ENCODE assay signal across 9 cellular contexts in genomic region chr4:173231916-173232315, GRCh38.
DNase-seq lines count a peak whose midpoint lies in the region; ATAC-seq, FAIRE-seq and TF ChIP-seq lines count a peak whose summit lies in the region.
"Had no signal": no experiment of that assay in that cellular context is flagged by ENCODE, and none has a peak within 500 bp of the region (broad histone marks: within the 10 kb centered on the region; RNA-seq: fewer than 3 reads in every experiment).

No MANE protein-coding gene starts in this region.

- no peak for FAIRE-seq in urothelium cell line (lab: Jason Lieb, UNC)

- 19% methylated on average over 1 of the region's 1 CpG for WGBS in right cardiac atrium

- TF ChIP-seq POLR2A in HCT116 (IDR thresholded peaks at IDR 0.05; ENCODE audit: borderline replicate concordance, extremely low read depth, insufficient read depth, insufficient read length), result no peak

- H3K9ac ChIP-seq in HCT116 (ENCODE audit: low read length), result no peak overlapping the region

- CTCF ChIA-PET in HCT116 (lab: Charles Lee), result no interaction called here

- peak; percentile 64 for TF ChIP-seq RAD21 in HCT116 (IDR thresholded peaks at IDR 0.05; ENCODE audit: low read depth)

- no peak overlapping the region for H2AFZ ChIP-seq in HCT116 (ENCODE audit: low read depth, low read length, poor library complexity, severe bottlenecking)

- H3K79me2 ChIP-seq in HCT116 (ENCODE audit: insufficient read depth, low read length), result peaks cover 25% of the 10 kb centered on the region

- RAD21 ChIA-PET in HCT116 (lab: Charles Lee; ENCODE audit: low non-redundant PET in 1 of 2, low total read pairs in 2 of 2, uncharacterized antibody in 2 of 2, unreplicated experiment in 2 of 2), result no interaction called here

- peak; percentile 33 to 45 (median 35); a peak in 4 of 6 replicates for TF ChIP-seq CTCF in HCT116 (IDR thresholded peaks at IDR 0.05 in 2 of 3, conservative IDR thresholded peaks at IDR 0.05 in 1 of 3; ENCODE audit: borderline replicate concordance in 1 of 3, insufficient read depth in 1 of 3, low read depth in 2 of 3, low read length in 2 of 3)

- no peaks in the 10 kb centered on the region for H3K9me3 Mint-ChIP-seq in activated naive CD4-positive, alpha-beta T cell treated with anti-CD3 and anti-CD28 coated beads, Interleukin-2, amount 50 U/mL, for 72 hours

- no peak overlapping the region for H3K4me2 ChIP-seq in HCT116 (ENCODE audit: low read length)

- no peak overlapping the region for H3K27ac Mint-ChIP-seq in activated naive CD4-positive, alpha-beta T cell treated with anti-CD3 and anti-CD28 coated beads, Interleukin-2, amount 50 U/mL, for 72 hours
- H3K27ac Mint-ChIP-seq: activated naive CD8-positive, alpha-beta T cell had no signal

- H3K4me1 ChIP-seq in HCT116 (ENCODE audit: control insufficient read depth in 1 of 2, insufficient read depth in 2 of 2, low read length in 2 of 2) (no peaks in the 10 kb centered on the region; a peak in 1 of 4 replicates), right cardiac atrium (ENCODE audit: control insufficient read depth, insufficient read depth, low read length) (no peaks in the 10 kb centered on the region)

- intact Hi-C loops in HCT116 (cut with micrococcal nuclease) (no loop called here), right cardiac atrium (cut with DNase I) (no loop called here)

- no peaks in the 10 kb centered on the region for H3K36me3 ChIP-seq in HCT116 (ENCODE audit: control insufficient read depth in 1 of 2, insufficient read depth in 2 of 2, low read length in 2 of 2)

- POLR2A ChIA-PET in HCT116 (lab: Charles Lee), result no interaction called here

- H3K27me3 ChIP-seq in HCT116 (ENCODE audit: insufficient read depth, low read length) (no peaks in the 10 kb centered on the region), right cardiac atrium (ENCODE audit: control insufficient read depth, insufficient read depth) (no peaks in the 10 kb centered on the region)

- peak; percentile 95 for ATAC-seq in HCT116
- peak; percentile 68 to 74 for ATAC-seq in right cardiac atrium
- no peak for ATAC-seq in activated naive CD4-positive, alpha-beta T cell treated with anti-CD3 and anti-CD28 coated beads, Interleukin-2, amount 50 U/mL, for 72 hours

- no TSS peak for BruUV-seq in HCT116 (replicated peaks; lab: Mats Ljungman, UMichigan)

- no peaks in the 10 kb centered on the region for H3K36me3 Mint-ChIP-seq in activated naive CD4-positive, alpha-beta T cell treated with anti-CD3 and anti-CD28 coated beads, Interleukin-2, amount 50 U/mL, for 72 hours

- H3K4me3 ChIP-seq in HCT116 (replicated peaks in 1 of 2; ENCODE audit: low read depth in 1 of 2, low read length in 2 of 2) (no peak overlapping the region), right cardiac atrium (ENCODE audit: low read length) (no peak overlapping the region)

- H3K9me3 ChIP-seq in HCT116 (ENCODE audit: control insufficient read depth in 1 of 2, insufficient read depth in 1 of 2, low read depth in 1 of 2, low read length in 2 of 2) (no peaks in the 10 kb centered on the region), right cardiac atrium (ENCODE audit: control insufficient read depth, low read length) (no peaks in the 10 kb centered on the region)

- H3K27ac ChIP-seq in HCT116 (ENCODE audit: low read depth, low read length), result no peak overlapping the region
- H3K27ac ChIP-seq in right cardiac atrium (ENCODE audit: low read length), result no peak overlapping the region

- H4K20me1 ChIP-seq in HCT116 (ENCODE audit: insufficient read depth), result no peaks in the 10 kb centered on the region

- DNase-seq in Daoy (ENCODE audit: low read depth), result peak; percentile 6
- no peak for DNase-seq in HCT116 (ENCODE audit: low read depth, low spot score)
- DNase-seq in SK-MEL-5 (ENCODE audit: low read depth, low spot score), result peak; percentile 53
- no peak for DNase-seq in right cardiac atrium
- DNase-seq in urothelium cell line (ENCODE audit: low spot score), result no peak
- DNase-seq in NCI-H1105 treated with DMSO at 0.1 percent for 48 hours (lab: John Stamatoyannopoulos, UW), result no peak
- no peak for DNase-seq in activated naive CD4-positive, alpha-beta T cell treated with anti-CD3 and anti-CD28 coated beads, Interleukin-2, amount 50 U/mL, for 72 hours (ENCODE audit: low spot score in 2 of 2)
- DNase-seq in stimulated activated CD4-positive, alpha-beta T cell treated with anti-CD3 and anti-CD28 coated beads, Interleukin-4, amount 100 ng/mL, for 4 hours, result no peak

- H3K9me2 ChIP-seq in HCT116 (ENCODE audit: insufficient read depth), result no peaks in the 10 kb centered on the region

- in situ Hi-C loops in SK-MEL-5 (cut with HindIII; ENCODE audit: low pct_unique_long_range_greater_than_20kb, low sequenced_read_pairs), result no loop called here

TF ChIP-seq in HCT116, 20 proteins besides CTCF, POLR2A, EP300 and RAD21:
- TF ChIP-seq ZNF274 (IDR thresholded peaks at IDR 0.05; ENCODE audit: low read depth, low read length) (no peak), ZBTB33 (IDR thresholded peaks at IDR 0.05; ENCODE audit: extremely low read depth, insufficient replicate concordance, low read length) (no peak), REST (IDR thresholded peaks at IDR 0.05; ENCODE audit: low read depth) (no peak), SIN3A (IDR thresholded peaks at IDR 0.05; ENCODE audit: low read depth) (no peak), ATF3 (IDR thresholded peaks at IDR 0.05) (no peak), POLR2AphosphoS5 (IDR thresholded peaks at IDR 0.05; ENCODE audit: low read depth, low read length) (no peak), MAX (IDR thresholded peaks at IDR 0.05) (no peak), JUND (IDR thresholded peaks at IDR 0.05) (no peak), TCF7L2 (IDR thresholded peaks at IDR 0.05; ENCODE audit: borderline replicate concordance, extremely low read depth, insufficient read depth, insufficient read length) (no peak), CEBPB (IDR thresholded peaks at IDR 0.05; ENCODE audit: low read depth) (no peak)

Comparison
In these comparisons a context has a peak if more than half of its experiments do, and no peak if none do; other contexts are left out.
1. DNase-seq: peak in Daoy (single experiment) and SK-MEL-5 (single experiment); none in HCT116 (single experiment), right cardiac atrium (0 of 3), urothelium cell line (single experiment), NCI-H1105 treated with DMSO at 0.1 percent for 48 hours (single experiment), activated naive CD4-positive, alpha-beta T cell treated with anti-CD3 and anti-CD28 coated beads, Interleukin-2, amount 50 U/mL, for 72 hours (0 of 2) and stimulated activated CD4-positive, alpha-beta T cell treated with anti-CD3 and anti-CD28 coated beads, Interleukin-4, amount 100 ng/mL, for 4 hours (0 of 2).
2. ATAC-seq: peak in HCT116 (single experiment) and right cardiac atrium (2 of 2); none in activated naive CD4-positive, alpha-beta T cell treated with anti-CD3 and anti-CD28 coated beads, Interleukin-2, amount 50 U/mL, for 72 hours (0 of 2).